Comparison of ENCODE assay signal across 8 cellular contexts in the genomic region with DNA sequence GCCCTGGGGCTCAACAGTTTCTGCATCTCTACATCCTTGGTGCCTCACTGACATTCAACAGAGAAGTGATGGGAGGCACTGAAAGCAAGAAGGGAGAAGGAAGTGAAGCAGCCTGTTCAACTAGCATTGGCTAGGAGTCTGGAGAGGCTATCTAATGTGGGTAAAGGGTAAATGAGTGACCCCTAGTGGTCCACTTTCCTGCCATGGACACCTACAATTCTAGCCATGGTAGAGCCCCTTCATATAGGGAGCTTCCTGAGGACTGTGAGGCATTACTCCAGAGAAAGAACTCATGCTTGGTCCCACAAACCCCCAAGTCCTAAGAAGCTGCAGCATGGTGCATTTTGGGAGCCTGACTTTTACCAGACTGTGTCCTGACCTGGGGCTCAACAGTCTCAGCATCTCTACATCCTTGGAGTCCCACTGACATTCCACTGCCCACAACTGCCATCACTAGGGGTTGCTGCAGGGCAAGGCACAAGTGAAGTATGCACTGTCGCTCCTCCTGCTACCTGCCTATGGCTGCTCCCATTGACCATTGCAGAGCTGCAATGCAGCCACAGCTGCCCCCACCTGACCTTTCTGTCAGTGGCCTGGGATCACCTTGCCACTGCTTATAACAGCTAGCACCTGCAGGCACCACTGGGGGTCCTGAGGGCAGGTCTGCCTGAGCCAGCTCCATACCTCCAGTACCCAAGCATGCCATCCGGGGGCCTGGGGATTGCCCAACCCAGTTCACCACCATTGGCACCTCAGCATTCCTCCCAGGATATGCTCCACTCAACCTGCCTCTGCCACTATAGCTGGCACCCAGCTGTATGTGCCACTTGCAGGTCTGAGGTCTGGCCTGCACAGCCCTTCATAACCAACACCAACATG. TPM values are rescaled to one million over a fixed set of nuclear protein-coding genes. Genes with fewer than 3 reads are reported as not detected.
A peak's percentile ranks its signal among the peaks of the same experiment; 100 is the strongest.
DNase-seq lines count a peak whose midpoint lies in the region; ATAC-seq, FAIRE-seq and TF ChIP-seq lines count a peak whose summit lies in the region.

No MANE protein-coding gene starts in this region.

- H3K36me3 ChIP-seq in PC-9 (ENCODE audit: low read depth), result no peaks in the 10 kb centered on the region

- intact Hi-C loops in PC-9 (cut with micrococcal nuclease; ENCODE audit: unreplicated experiment), result no loop called here

- POLR2A ChIA-PET in A549 (lab: Yijun Ruan, JAX), result no interaction called here
- POLR2A ChIA-PET in PC-9 (lab: Charles Lee; ENCODE audit: unreplicated experiment), result no interaction called here

- CTCF ChIA-PET in A549 (lab: Yijun Ruan, JAX), result no interaction called here
- CTCF ChIA-PET in PC-9 (lab: Charles Lee), result no interaction called here

- peak; percentile 38 to 60; a peak in 4 of 5 replicates for TF ChIP-seq RAD21 in A549 (conservative IDR thresholded peaks at IDR 0.05 in 1 of 2, IDR thresholded peaks at IDR 0.05 in 1 of 2)

- H3K9me3 ChIP-seq in A549 (no peaks in the 10 kb centered on the region), PC-9 (ENCODE audit: insufficient read depth, low read depth) (no peaks in the 10 kb centered on the region)

- H4K20me1 ChIP-seq in PC-9 (ENCODE audit: insufficient read depth), result no peaks in the 10 kb centered on the region

- no peak for FAIRE-seq in A549 (lab: Jason Lieb, UNC)

- no peak overlapping the region for H2AFZ ChIP-seq in PC-9

- DNase-seq in A549 (ENCODE audit: low read depth in 1 of 2, low spot score in 1 of 2) (peak in 1 of 2 experiments; percentile 47), PC-9 (no peak), foreskin keratinocyte (no peak), superior temporal gyrus (ENCODE audit: extremely low spot score) (peak; percentile 41), OCI-M2 (lab: John Stamatoyannopoulos, UW; ENCODE audit: unreplicated experiment) (no peak)
- DNase-seq in stimulated activated naive CD4-positive, alpha-beta T cell (lab: John Stamatoyannopoulos, UW), result no peak

- peak; percentile 77 to 97; a peak in 5 of 6 replicates for ATAC-seq in A549
- ATAC-seq in GM18861 (IDR thresholded peaks at IDR 0.05; ENCODE audit: unreplicated experiment), result peak; percentile 44
- ATAC-seq in foreskin keratinocyte, result no peak
- no peak for ATAC-seq in HG02678 (IDR thresholded peaks at IDR 0.05; ENCODE audit: unreplicated experiment)

- H3K27me3 ChIP-seq in PC-9 (ENCODE audit: insufficient read depth, low read depth) (no peaks in the 10 kb centered on the region), foreskin keratinocyte (no peaks in the 10 kb centered on the region)

- no TSS peak for BruUV-seq in PC-9 (replicated peaks; lab: Mats Ljungman, UMichigan)

- 42% methylated on average over 2 of the region's 2 CpGs for WGBS in A549 (ENCODE audit: missing lambda C conversion rate)

- H3F3A ChIP-seq in PC-9 (ENCODE audit: insufficient read depth, low read depth), result no peaks in the 10 kb centered on the region

- H3K27ac ChIP-seq in A549 (no peak overlapping the region), PC-9 (no peak overlapping the region), foreskin keratinocyte (no peak overlapping the region)

- H3K4me3 ChIP-seq in A549 (no peak overlapping the region), PC-9 (no peak overlapping the region)

- TF ChIP-seq EP300 in A549 (IDR thresholded peaks at IDR 0.05), result no peak

- no peaks in the 10 kb centered on the region for H3K79me2 ChIP-seq in PC-9 (ENCODE audit: low read depth)

- TF ChIP-seq CTCF in A549 (IDR thresholded peaks at IDR 0.05) (peak; percentile 23; the same call in 2 of the 3 replicates), PC-9 (conservative IDR thresholded peaks at IDR 0.05) (0 out of 2 replicates have a peak, but pooled peaks have one; percentile 10), foreskin keratinocyte (conservative IDR thresholded peaks at IDR 0.05) (peak; percentile 35)

- H3K4me1 ChIP-seq in A549 (no peaks in the 10 kb centered on the region), PC-9 (replicated peaks; ENCODE audit: insufficient read depth) (no peaks in the 10 kb centered on the region), foreskin keratinocyte (peaks cover 12% of the 10 kb centered on the region)

- H3K4me2 ChIP-seq in A549, result no peak overlapping the region
- H3K4me2 ChIP-seq in PC-9, result no peak overlapping the region

- no peaks in the 10 kb centered on the region for H3K9me2 ChIP-seq in PC-9 (ENCODE audit: insufficient read depth)

- TF ChIP-seq POLR2A in A549 (IDR thresholded peaks at IDR 0.05; ENCODE audit: low read length), result no peak

TF ChIP-seq in A549, 52 proteins besides CTCF, POLR2A, EP300 and RAD21:
- TF ChIP-seq EHMT2 (IDR thresholded peaks at IDR 0.05; ENCODE audit: low read depth) (no peak), SMC3 (IDR thresholded peaks at IDR 0.05) (0 out of 3 replicates have a peak, but pooled peaks have one; percentile 28)

RNA-seq across cellular contexts. Expression of a gene that starts 44.1 kb away (rescaled TPM):
- polyA plus RNA-seq in A549 (2011; rRNA removed), result 22.4 and 25.9 TPM in 2 replicates
- polyA plus RNA-seq in A549 (2012; cell fraction: cytosol; rRNA removed), result 6.9 and 7.9 TPM in 2 replicates
- 13.6 and 14.3 TPM in 2 replicates for polyA plus RNA-seq in A549 (2012; cell fraction: nucleus; rRNA removed)
- polyA plus RNA-seq in A549 (2017; fragmentation: RNase III; extraction: RNeasy Plus Mini Kit Qiagen cat#74134 plus additional on column Dnase treatment), result 12.9 to 16.1 TPM (median 13.6 TPM) in 3 replicates
- 51.8 and 65.6 TPM in 2 replicates for polyA minus RNA-seq in A549 (2011; rRNA and poly(A)+ RNA removed)
- 49.5 and 52.2 TPM in 2 replicates for total RNA-seq in PC-9 (2021)
- total RNA-seq in foreskin keratinocyte, result 80.6 and 96.9 TPM in 2 replicates
- polyA plus RNA-seq in foreskin keratinocyte, result 9.8 and 9.9 TPM in 2 replicates

Comparison
In these comparisons a context has a peak if more than half of its experiments do, and no peak if none do; other contexts are left out.
1. ATAC-seq: peak in A549 (2 of 2) and GM18861 (single experiment); none in foreskin keratinocyte (single experiment) and HG02678 (single experiment).
2. Peak in every context shown above with its lines, with median percentiles within 50 percentile points of each other: CTCF ChIP-seq.